ENCODE assay signal across 8 cellular contexts in the genomic region with DNA sequence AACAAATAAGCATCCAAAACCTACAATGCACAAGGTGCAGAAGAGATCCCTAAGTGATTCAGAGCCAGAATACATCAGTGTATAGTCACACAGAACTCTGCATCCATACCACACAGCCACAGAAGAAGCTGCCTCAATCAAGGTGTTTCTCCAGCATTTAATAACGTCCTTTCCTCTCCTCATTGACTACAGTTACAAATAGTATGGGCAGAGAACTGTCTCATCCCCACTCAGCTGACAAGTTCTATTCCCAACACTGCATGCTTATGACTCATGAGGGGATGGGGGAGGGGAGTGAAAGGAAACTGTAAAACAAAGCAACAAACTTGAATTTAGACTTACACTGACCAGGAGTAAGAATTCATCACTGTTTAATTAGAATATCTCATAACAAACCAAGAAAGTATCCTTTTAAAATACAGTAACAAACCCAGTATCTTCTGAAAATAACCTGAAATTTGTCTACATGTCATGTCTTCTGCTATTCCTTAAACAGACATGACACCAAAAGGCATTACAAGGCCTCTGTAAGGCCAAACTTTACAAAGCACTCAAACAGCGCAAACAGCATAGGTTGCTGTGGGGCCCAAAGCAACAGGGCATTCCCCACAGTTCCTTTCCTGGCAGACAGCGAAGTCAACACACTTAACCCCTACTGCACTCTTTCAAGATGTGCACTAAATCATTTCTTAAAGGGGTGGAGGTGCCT. TPM values are rescaled to one million over a fixed set of nuclear protein-coding genes. Genes with fewer than 3 reads are reported as not detected.
DNase-seq lines count a peak whose midpoint lies in the region; ATAC-seq lines count a peak whose summit lies in the region.

No MANE protein-coding gene starts in this region.

- H3K4me3 Mint-ChIP-seq in activated CD8-positive, alpha-beta memory T cell treated with anti-CD3 and anti-CD28 coated beads, Interleukin-2, amount 10 ng/mL, durations not matched to agents 7 days and 5 days = no peak overlapping the region
- peak overlapping the region; percentile 0 for H3K4me3 Mint-ChIP-seq in activated CD4-positive, alpha-beta memory T cell treated with anti-CD3 and anti-CD28 coated beads, Interleukin-2, amount 10 ng/mL, durations not matched to agents 7 days and 5 days
- peak overlapping the region; percentile 30 to 80 (median 73) for H3K4me3 Mint-ChIP-seq in naive thymus-derived CD4-positive, alpha-beta T cell

- intact Hi-C loops in naive thymus-derived CD4-positive, alpha-beta T cell (cut with micrococcal nuclease) = loop anchor here (1.0 to 5.0 kb wide), 3 partner anchors 15 to 36 kb away; a partner anchor contains a TSS

- peaks cover 36 to 37% of the 10 kb centered on the region in 2 donors for H3K4me1 ChIP-seq in naive thymus-derived CD4-positive, alpha-beta T cell (ENCODE audit: control insufficient read depth in 2 of 2, insufficient read depth in 2 of 2, low read length in 2 of 2)

- CTCF ChIA-PET in activated CD8-positive, alpha-beta memory T cell treated with anti-CD3 and anti-CD28 coated beads, Interleukin-2, amount 10 ng/mL, durations not matched to agents 7 days and 5 days (lab: Charles Lee) = interaction anchor here (0.8 to 0.9 kb wide), 2 partner anchors 11 to 15 kb away, joined by 3 read pairs; no protein-coding TSS in a partner anchor
- CTCF ChIA-PET in activated CD4-positive, alpha-beta memory T cell treated with anti-CD3 and anti-CD28 coated beads, Interleukin-2, amount 10 ng/mL, durations not matched to agents 7 days and 5 days (lab: Charles Lee) = interaction anchor here (0.5 to 1.8 kb wide), 4 partner anchors 10 to 32 kb away, joined by 3 to 7 read pairs (median 4); no protein-coding TSS in a partner anchor
- CTCF ChIA-PET in naive thymus-derived CD4-positive, alpha-beta T cell (lab: Charles Lee) = interaction anchor here (0.7 kb wide), 1 partner anchor 10 kb away, joined by 3 read pairs; no protein-coding TSS in a partner anchor

- H3K36me3 Mint-ChIP-seq in activated CD8-positive, alpha-beta memory T cell treated with anti-CD3 and anti-CD28 coated beads, Interleukin-2, amount 10 ng/mL, durations not matched to agents 7 days and 5 days = peaks cover 5% of the 10 kb centered on the region
- peaks cover 12% of the 10 kb centered on the region for H3K36me3 Mint-ChIP-seq in activated CD4-positive, alpha-beta memory T cell treated with anti-CD3 and anti-CD28 coated beads, Interleukin-2, amount 10 ng/mL, durations not matched to agents 7 days and 5 days (ENCODE audit: low read depth)
- H3K36me3 Mint-ChIP-seq in naive thymus-derived CD4-positive, alpha-beta T cell = peaks cover 0 to 2% (median 0%) of the 10 kb centered on the region in 5 donors

- peak overlapping the region; percentile 78 for H3K27ac ChIP-seq in naive thymus-derived CD4-positive, alpha-beta T cell (ENCODE audit: low read depth, low read length)

- peak overlapping the region; percentile 60 for H3K27ac Mint-ChIP-seq in activated CD8-positive, alpha-beta memory T cell treated with anti-CD3 and anti-CD28 coated beads, Interleukin-2, amount 10 ng/mL, durations not matched to agents 7 days and 5 days
- peak overlapping the region; percentile 86 for H3K27ac Mint-ChIP-seq in activated CD4-positive, alpha-beta memory T cell treated with anti-CD3 and anti-CD28 coated beads, Interleukin-2, amount 10 ng/mL, durations not matched to agents 7 days and 5 days
- peak overlapping the region; percentile 84 to 96 (median 90) for H3K27ac Mint-ChIP-seq in naive thymus-derived CD4-positive, alpha-beta T cell

- H3K4me1 Mint-ChIP-seq in activated CD8-positive, alpha-beta memory T cell treated with anti-CD3 and anti-CD28 coated beads, Interleukin-2, amount 10 ng/mL, durations not matched to agents 7 days and 5 days = peaks cover 50% of the 10 kb centered on the region
- H3K4me1 Mint-ChIP-seq in activated CD4-positive, alpha-beta memory T cell treated with anti-CD3 and anti-CD28 coated beads, Interleukin-2, amount 10 ng/mL, durations not matched to agents 7 days and 5 days = peaks cover 62% of the 10 kb centered on the region
- peaks cover 46 to 88% (median 69%) of the 10 kb centered on the region in 7 donors for H3K4me1 Mint-ChIP-seq in naive thymus-derived CD4-positive, alpha-beta T cell

- no peak for DNase-seq in activated CD8-positive, alpha-beta memory T cell treated with anti-CD3 and anti-CD28 coated beads, Interleukin-2, amount 10 ng/mL, durations not matched to agents 7 days and 5 days
- no peak for DNase-seq in activated CD8-positive, alpha-beta memory T cell treated with anti-CD3 and anti-CD28 coated beads for 24 hours
- DNase-seq in HT1080 (ENCODE audit: low read depth) (peak; percentile 86), cortex of kidney (lab: John Stamatoyannopoulos, UW) (no peak)
- peak; percentile 21 for DNase-seq in activated CD4-positive, alpha-beta memory T cell treated with anti-CD3 and anti-CD28 coated beads, Interleukin-2, amount 10 ng/mL, durations not matched to agents 7 days and 5 days
- peak in 7 of 9 donors; percentile 39 to 78 (median 62) for DNase-seq in naive thymus-derived CD4-positive, alpha-beta T cell

- no peaks in the 10 kb centered on the region for H3K36me3 ChIP-seq in naive thymus-derived CD4-positive, alpha-beta T cell (ENCODE audit: control insufficient read depth in 2 of 3, insufficient read depth in 3 of 3, low read length in 3 of 3)

- POLR2A ChIA-PET in activated CD4-positive, alpha-beta memory T cell treated with anti-CD3 and anti-CD28 coated beads, Interleukin-2, amount 10 ng/mL, durations not matched to agents 7 days and 5 days (lab: Charles Lee) = interaction anchor here (0.5 to 3.1 kb wide), 4 partner anchors 9 to 28 kb away, joined by 3 to 8 read pairs (median 3); no protein-coding TSS in a partner anchor
- POLR2A ChIA-PET in naive thymus-derived CD4-positive, alpha-beta T cell (lab: Charles Lee) = interaction anchor here (0.6 kb wide), 1 partner anchor 1562 kb away, joined by 3 read pairs; no protein-coding TSS in a partner anchor

- H3K4me3 ChIP-seq in naive thymus-derived CD4-positive, alpha-beta T cell (ENCODE audit: low read length) = peak overlapping the region; percentile 24

- peak; percentile 62 for ATAC-seq in activated CD8-positive, alpha-beta memory T cell treated with anti-CD3 and anti-CD28 coated beads, Interleukin-2, amount 10 ng/mL, durations not matched to agents 7 days and 5 days
- peak; percentile 75 for ATAC-seq in esophagus mucosa
- ATAC-seq in naive thymus-derived CD4-positive, alpha-beta T cell = peak; percentile 92
- ATAC-seq in HG02973 (IDR thresholded peaks at IDR 0.05; ENCODE audit: unreplicated experiment) = no peak

- H3K9me3 Mint-ChIP-seq in activated CD8-positive, alpha-beta memory T cell treated with anti-CD3 and anti-CD28 coated beads, Interleukin-2, amount 10 ng/mL, durations not matched to agents 7 days and 5 days (ENCODE audit: low read depth) = no peaks in the 10 kb centered on the region
- no peaks in the 10 kb centered on the region for H3K9me3 Mint-ChIP-seq in activated CD4-positive, alpha-beta memory T cell treated with anti-CD3 and anti-CD28 coated beads, Interleukin-2, amount 10 ng/mL, durations not matched to agents 7 days and 5 days
- no peaks in the 10 kb centered on the region for H3K9me3 Mint-ChIP-seq in naive thymus-derived CD4-positive, alpha-beta T cell

- H3K27me3 Mint-ChIP-seq in activated CD8-positive, alpha-beta memory T cell treated with anti-CD3 and anti-CD28 coated beads, Interleukin-2, amount 10 ng/mL, durations not matched to agents 7 days and 5 days = no peaks in the 10 kb centered on the region
- H3K27me3 Mint-ChIP-seq in activated CD4-positive, alpha-beta memory T cell treated with anti-CD3 and anti-CD28 coated beads, Interleukin-2, amount 10 ng/mL, durations not matched to agents 7 days and 5 days = no peaks in the 10 kb centered on the region
- H3K27me3 Mint-ChIP-seq in naive thymus-derived CD4-positive, alpha-beta T cell = no peaks in the 10 kb centered on the region

- no peaks in the 10 kb centered on the region for H3K27me3 ChIP-seq in naive thymus-derived CD4-positive, alpha-beta T cell (ENCODE audit: control insufficient read depth in 2 of 2, insufficient read depth in 2 of 2, low read length in 2 of 2)

- no peaks in the 10 kb centered on the region for H3K9me3 ChIP-seq in naive thymus-derived CD4-positive, alpha-beta T cell (ENCODE audit: control insufficient read depth in 2 of 3, low read length in 3 of 3)

RNA-seq across cellular contexts. Expression of a gene that starts 29.3 kb away (rescaled TPM):
- 100 to 1,000 TPM; 108 to 118 TPM for total RNA-seq in activated CD8-positive, alpha-beta memory T cell treated with anti-CD3 and anti-CD28 coated beads, Interleukin-2, amount 10 ng/mL, durations not matched to agents 7 days and 5 days
- total RNA-seq in HT1080 (2014; rRNA removed; shearing (Covaris generic)) = 82.3 and 118 TPM in 2 replicates
- 67.6 and 87.6 TPM in 2 replicates for polyA plus RNA-seq in HT1080 (2015; cell fraction: cytosol; rRNA removed)
- 195 and 198 TPM in 2 replicates for polyA plus RNA-seq in HT1080 (2015; cell fraction: nucleus; rRNA removed)
- total RNA-seq in activated CD4-positive, alpha-beta memory T cell treated with anti-CD3 and anti-CD28 coated beads, Interleukin-2, amount 10 ng/mL, durations not matched to agents 7 days and 5 days = 100 to 1,000 TPM; 104 to 105 TPM
- 63.7 TPM for total RNA-seq in esophagus mucosa
- total RNA-seq in naive thymus-derived CD4-positive, alpha-beta T cell = 100 to 1,000 TPM; 107 to 148 (median 129) TPM
- polyA plus RNA-seq in naive thymus-derived CD4-positive, alpha-beta T cell = 10 to 100 TPM; 41.1 to 76.4 TPM

RNA-seq across cellular contexts. Expression of a gene that starts 41.8 kb away (rescaled TPM):
- 10 to 100 TPM; 48.4 to 50.2 TPM for total RNA-seq in activated CD8-positive, alpha-beta memory T cell treated with anti-CD3 and anti-CD28 coated beads, Interleukin-2, amount 10 ng/mL, durations not matched to agents 7 days and 5 days
- total RNA-seq in HT1080 (2014; rRNA removed; shearing (Covaris generic)) = 123 and 128 TPM in 2 replicates
- polyA plus RNA-seq in HT1080 (2015; cell fraction: cytosol; rRNA removed) = 86.7 and 90.2 TPM in 2 replicates
- polyA plus RNA-seq in HT1080 (2015; cell fraction: nucleus; rRNA removed) = 18.7 and 27.9 TPM in 2 replicates
- total RNA-seq in activated CD4-positive, alpha-beta memory T cell treated with anti-CD3 and anti-CD28 coated beads, Interleukin-2, amount 10 ng/mL, durations not matched to agents 7 days and 5 days = 10 to 100 TPM; 42.3 to 45.2 TPM
- 29.6 TPM for total RNA-seq in esophagus mucosa
- 10 to 100 TPM; 20.5 to 32.9 (median 22.7) TPM for total RNA-seq in naive thymus-derived CD4-positive, alpha-beta T cell
- polyA plus RNA-seq in naive thymus-derived CD4-positive, alpha-beta T cell = 10 to 100 TPM; 67.3 to 72.9 TPM

RNA-seq across cellular contexts. Expression of a gene that starts 55.1 kb away (rescaled TPM):
- 10 to 100 TPM; 17.7 to 19.0 TPM for total RNA-seq in activated CD8-positive, alpha-beta memory T cell treated with anti-CD3 and anti-CD28 coated beads, Interleukin-2, amount 10 ng/mL, durations not matched to agents 7 days and 5 days
- total RNA-seq in HT1080 (2014; rRNA removed; shearing (Covaris generic)) = 28.1 and 39.0 TPM in 2 replicates
- 17.9 and 22.1 TPM in 2 replicates for polyA plus RNA-seq in HT1080 (2015; cell fraction: cytosol; rRNA removed)
- 25.1 and 27.5 TPM in 2 replicates for polyA plus RNA-seq in HT1080 (2015; cell fraction: nucleus; rRNA removed)
- 10 to 100 TPM; 18.1 to 18.2 TPM for total RNA-seq in activated CD4-positive, alpha-beta memory T cell treated with anti-CD3 and anti-CD28 coated beads, Interleukin-2, amount 10 ng/mL, durations not matched to agents 7 days and 5 days
- total RNA-seq in esophagus mucosa = 8.0 TPM
- 10 to 100 TPM; 15.0 to 26.5 (median 20.9) TPM for total RNA-seq in naive thymus-derived CD4-positive, alpha-beta T cell
- polyA plus RNA-seq in naive thymus-derived CD4-positive, alpha-beta T cell = 10 to 100 TPM; 43.8 to 47.2 TPM

RNA-seq across cellular contexts. Expression of a gene that starts 55.2 kb away (rescaled TPM):
- 100 to 1,000 TPM; 110 to 127 TPM for total RNA-seq in activated CD8-positive, alpha-beta memory T cell treated with anti-CD3 and anti-CD28 coated beads, Interleukin-2, amount 10 ng/mL, durations not matched to agents 7 days and 5 days
- 101 and 113 TPM in 2 replicates for total RNA-seq in HT1080 (2014; rRNA removed; shearing (Covaris generic))
- polyA plus RNA-seq in HT1080 (2015; cell fraction: cytosol; rRNA removed) = 104 TPM in 2 replicates
- polyA plus RNA-seq in HT1080 (2015; cell fraction: nucleus; rRNA removed) = 109 and 148 TPM in 2 replicates
- total RNA-seq in activated CD4-positive, alpha-beta memory T cell treated with anti-CD3 and anti-CD28 coated beads, Interleukin-2, amount 10 ng/mL, durations not matched to agents 7 days and 5 days = 10 to 100 TPM; 95.6 to 99.9 TPM
- 103 TPM for total RNA-seq in esophagus mucosa
- 100 to 1,000 TPM in 2 of 5 experiments, 10 to 100 TPM in 3; 68.6 to 116 (median 85.2) TPM for total RNA-seq in naive thymus-derived CD4-positive, alpha-beta T cell
- 100 to 1,000 TPM; 114 to 115 TPM for polyA plus RNA-seq in naive thymus-derived CD4-positive, alpha-beta T cell

Comparison
In these comparisons a context has a peak if more than half of its experiments do, and no peak if none do; other contexts are left out.
1. DNase-seq: peak in HT1080 (single experiment), activated CD4-positive, alpha-beta memory T cell treated with anti-CD3 and anti-CD28 coated beads, Interleukin-2, amount 10 ng/mL, durations not matched to agents 7 days and 5 days (single experiment) and naive thymus-derived CD4-positive, alpha-beta T cell (7 of 9); none in activated CD8-positive, alpha-beta memory T cell treated with anti-CD3 and anti-CD28 coated beads, Interleukin-2, amount 10 ng/mL, durations not matched to agents 7 days and 5 days (single experiment), activated CD8-positive, alpha-beta memory T cell treated with anti-CD3 and anti-CD28 coated beads for 24 hours (single experiment) and cortex of kidney (single experiment).
2. Peak in every context shown above with its lines, with median percentiles within 50 percentile points of each other: H3K27ac Mint-ChIP-seq.